ENCODE assay signal across 1 cellular context in genomic region chr22:46798366-46799057, GRCh38.
TF ChIP-seq lines count a peak whose summit lies in the region.

No MANE protein-coding gene starts in this region.

TF ChIP-seq in HepG2, 621 proteins besides CTCF, POLR2A, EP300 and RAD21 (continued from another document and continues in another):
- TF ChIP-seq, protein P1, sequence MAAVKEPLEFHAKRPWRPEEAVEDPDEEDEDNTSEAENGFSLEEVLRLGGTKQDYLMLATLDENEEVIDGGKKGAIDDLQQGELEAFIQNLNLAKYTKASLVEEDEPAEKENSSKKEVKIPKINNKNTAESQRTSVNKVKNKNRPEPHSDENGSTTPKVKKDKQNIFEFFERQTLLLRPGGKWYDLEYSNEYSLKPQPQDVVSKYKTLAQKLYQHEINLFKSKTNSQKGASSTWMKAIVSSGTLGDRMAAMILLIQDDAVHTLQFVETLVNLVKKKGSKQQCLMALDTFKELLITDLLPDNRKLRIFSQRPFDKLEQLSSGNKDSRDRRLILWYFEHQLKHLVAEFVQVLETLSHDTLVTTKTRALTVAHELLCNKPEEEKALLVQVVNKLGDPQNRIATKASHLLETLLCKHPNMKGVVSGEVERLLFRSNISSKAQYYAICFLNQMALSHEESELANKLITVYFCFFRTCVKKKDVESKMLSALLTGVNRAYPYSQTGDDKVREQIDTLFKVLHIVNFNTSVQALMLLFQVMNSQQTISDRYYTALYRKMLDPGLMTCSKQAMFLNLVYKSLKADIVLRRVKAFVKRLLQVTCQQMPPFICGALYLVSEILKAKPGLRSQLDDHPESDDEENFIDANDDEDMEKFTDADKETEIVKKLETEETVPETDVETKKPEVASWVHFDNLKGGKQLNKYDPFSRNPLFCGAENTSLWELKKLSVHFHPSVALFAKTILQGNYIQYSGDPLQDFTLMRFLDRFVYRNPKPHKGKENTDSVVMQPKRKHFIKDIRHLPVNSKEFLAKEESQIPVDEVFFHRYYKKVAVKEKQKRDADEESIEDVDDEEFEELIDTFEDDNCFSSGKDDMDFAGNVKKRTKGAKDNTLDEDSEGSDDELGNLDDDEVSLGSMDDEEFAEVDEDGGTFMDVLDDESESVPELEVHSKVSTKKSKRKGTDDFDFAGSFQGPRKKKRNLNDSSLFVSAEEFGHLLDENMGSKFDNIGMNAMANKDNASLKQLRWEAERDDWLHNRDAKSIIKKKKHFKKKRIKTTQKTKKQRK (IDR thresholded peaks at IDR 0.05; ENCODE audit: low read length): no peak
- TF ChIP-seq PAX8 (CRISPR knock-in tag; IDR thresholded peaks at IDR 0.05; ENCODE audit: borderline replicate concordance): no peak
- TF ChIP-seq MTA3 (CRISPR knock-in tag; IDR thresholded peaks at IDR 0.05): no peak
- TF ChIP-seq ZNF264 (CRISPR knock-in tag; IDR thresholded peaks at IDR 0.05): peak; percentile 87
- 0 out of 2 replicates have a peak, but pooled peaks have one; percentile 81 for TF ChIP-seq KLF11 (CRISPR knock-in tag; IDR thresholded peaks at IDR 0.05)
- no peak for TF ChIP-seq HOXA9 (CRISPR knock-in tag; IDR thresholded peaks at IDR 0.05; ENCODE audit: borderline replicate concordance)
- TF ChIP-seq KLF12 (CRISPR knock-in tag; IDR thresholded peaks at IDR 0.05; ENCODE audit: borderline replicate concordance): peak; percentile 79
- TF ChIP-seq, protein P2, sequence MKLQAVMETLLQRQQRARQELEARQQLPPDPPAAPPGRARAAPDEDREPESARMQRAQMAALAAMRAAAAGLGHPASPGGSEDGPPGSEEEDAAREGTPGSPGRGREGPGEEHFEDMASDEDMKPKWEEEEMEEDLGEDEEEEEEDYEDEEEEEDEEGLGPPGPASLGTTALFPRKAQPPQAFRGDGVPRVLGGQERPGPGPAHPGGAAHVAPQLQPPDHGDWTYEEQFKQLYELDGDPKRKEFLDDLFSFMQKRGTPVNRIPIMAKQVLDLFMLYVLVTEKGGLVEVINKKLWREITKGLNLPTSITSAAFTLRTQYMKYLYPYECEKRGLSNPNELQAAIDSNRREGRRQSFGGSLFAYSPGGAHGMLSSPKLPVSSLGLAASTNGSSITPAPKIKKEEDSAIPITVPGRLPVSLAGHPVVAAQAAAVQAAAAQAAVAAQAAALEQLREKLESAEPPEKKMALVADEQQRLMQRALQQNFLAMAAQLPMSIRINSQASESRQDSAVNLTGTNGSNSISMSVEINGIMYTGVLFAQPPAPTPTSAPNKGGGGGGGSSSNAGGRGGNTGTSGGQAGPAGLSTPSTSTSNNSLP (IDR thresholded peaks at IDR 0.05; ENCODE audit: low read depth, low read length): peak; percentile 34; the same call in 1 of the 2 replicates
- TF ChIP-seq MAFG (CRISPR knock-in tag; IDR thresholded peaks at IDR 0.05): no peak
- TF ChIP-seq RCOR2 (CRISPR knock-in tag; IDR thresholded peaks at IDR 0.05): peak; percentile 58
- TF ChIP-seq ZMYM3 (CRISPR knock-in tag; IDR thresholded peaks at IDR 0.05): peak; percentile 72; the same call in 1 of the 2 replicates
- no peak for TF ChIP-seq KDM5A (IDR thresholded peaks at IDR 0.05; ENCODE audit: borderline replicate concordance, low read length)
- TF ChIP-seq ZNF549 (CRISPR knock-in tag; IDR thresholded peaks at IDR 0.05): no peak
- TF ChIP-seq NFIC (IDR thresholded peaks at IDR 0.05; ENCODE audit: low read length): no peak
- TF ChIP-seq, protein P3, sequence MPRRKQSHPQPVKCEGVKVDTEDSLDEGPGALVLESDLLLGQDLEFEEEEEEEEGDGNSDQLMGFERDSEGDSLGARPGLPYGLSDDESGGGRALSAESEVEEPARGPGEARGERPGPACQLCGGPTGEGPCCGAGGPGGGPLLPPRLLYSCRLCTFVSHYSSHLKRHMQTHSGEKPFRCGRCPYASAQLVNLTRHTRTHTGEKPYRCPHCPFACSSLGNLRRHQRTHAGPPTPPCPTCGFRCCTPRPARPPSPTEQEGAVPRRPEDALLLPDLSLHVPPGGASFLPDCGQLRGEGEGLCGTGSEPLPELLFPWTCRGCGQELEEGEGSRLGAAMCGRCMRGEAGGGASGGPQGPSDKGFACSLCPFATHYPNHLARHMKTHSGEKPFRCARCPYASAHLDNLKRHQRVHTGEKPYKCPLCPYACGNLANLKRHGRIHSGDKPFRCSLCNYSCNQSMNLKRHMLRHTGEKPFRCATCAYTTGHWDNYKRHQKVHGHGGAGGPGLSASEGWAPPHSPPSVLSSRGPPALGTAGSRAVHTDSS (CRISPR knock-in tag; conservative IDR thresholded peaks at IDR 0.05): no peak
- TF ChIP-seq ZNF784 (CRISPR knock-in tag; IDR thresholded peaks at IDR 0.05; ENCODE audit: borderline replicate concordance): peak; percentile 83; the same call in 1 of the 2 replicates
- TF ChIP-seq ZMAT3 (CRISPR knock-in tag; conservative IDR thresholded peaks at IDR 0.05): 0 out of 2 replicates have a peak, but pooled peaks have one; percentile 38
- TF ChIP-seq MLX (CRISPR knock-in tag; IDR thresholded peaks at IDR 0.05): peak; percentile 95
- 0 out of 2 replicates have a peak, but pooled peaks have one; percentile 40 for TF ChIP-seq ZNF710 (CRISPR knock-in tag; IDR thresholded peaks at IDR 0.05; ENCODE audit: borderline replicate concordance)
- TF ChIP-seq, protein P4, sequence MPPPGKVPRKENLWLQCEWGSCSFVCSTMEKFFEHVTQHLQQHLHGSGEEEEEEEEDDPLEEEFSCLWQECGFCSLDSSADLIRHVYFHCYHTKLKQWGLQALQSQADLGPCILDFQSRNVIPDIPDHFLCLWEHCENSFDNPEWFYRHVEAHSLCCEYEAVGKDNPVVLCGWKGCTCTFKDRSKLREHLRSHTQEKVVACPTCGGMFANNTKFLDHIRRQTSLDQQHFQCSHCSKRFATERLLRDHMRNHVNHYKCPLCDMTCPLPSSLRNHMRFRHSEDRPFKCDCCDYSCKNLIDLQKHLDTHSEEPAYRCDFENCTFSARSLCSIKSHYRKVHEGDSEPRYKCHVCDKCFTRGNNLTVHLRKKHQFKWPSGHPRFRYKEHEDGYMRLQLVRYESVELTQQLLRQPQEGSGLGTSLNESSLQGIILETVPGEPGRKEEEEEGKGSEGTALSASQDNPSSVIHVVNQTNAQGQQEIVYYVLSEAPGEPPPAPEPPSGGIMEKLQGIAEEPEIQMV (CRISPR knock-in tag; IDR thresholded peaks at IDR 0.05; ENCODE audit: low read depth): no peak
- TF ChIP-seq SNAPC5 (CRISPR knock-in tag; IDR thresholded peaks at IDR 0.05; ENCODE audit: borderline replicate concordance): no peak
- TF ChIP-seq HBP1 (CRISPR knock-in tag; IDR thresholded peaks at IDR 0.05; ENCODE audit: low read depth): no peak
- TF ChIP-seq ZFP36 (IDR thresholded peaks at IDR 0.05; ENCODE audit: borderline replicate concordance, low read depth, low read length, partially characterized antibody): no peak
- TF ChIP-seq HIC2 (CRISPR knock-in tag; IDR thresholded peaks at IDR 0.05; ENCODE audit: low read depth): peak; percentile 54; the same call in 1 of the 2 replicates
- peak; percentile 39; the same call in 1 of the 2 replicates for TF ChIP-seq NR2F6 (IDR thresholded peaks at IDR 0.05)
- peak; percentile 56; the same call in 1 of the 2 replicates for TF ChIP-seq NR2F6 (CRISPR knock-in tag; IDR thresholded peaks at IDR 0.05)
- TF ChIP-seq AKNA (CRISPR knock-in tag; IDR thresholded peaks at IDR 0.05; ENCODE audit: borderline replicate concordance): no peak
- peak; percentile 82; the same call in 1 of the 2 replicates for TF ChIP-seq ZBTB42 (CRISPR knock-in tag; IDR thresholded peaks at IDR 0.05)
- peak; percentile 82; the same call in 1 of the 2 replicates for TF ChIP-seq KDM2A (CRISPR knock-in tag; IDR thresholded peaks at IDR 0.05; ENCODE audit: borderline replicate concordance, low read depth)
- TF ChIP-seq ZBTB38 (CRISPR knock-in tag; IDR thresholded peaks at IDR 0.05): peak; percentile 93
- TF ChIP-seq KLF13 (CRISPR knock-in tag; IDR thresholded peaks at IDR 0.05): no peak
- TF ChIP-seq GMEB2 (CRISPR knock-in tag; IDR thresholded peaks at IDR 0.05; ENCODE audit: low read depth): no peak
- peak; percentile 18; the same call in 1 of the 2 replicates for TF ChIP-seq TBX3 (IDR thresholded peaks at IDR 0.05; ENCODE audit: borderline replicate concordance)
